Comparison of ENCODE assay signal across 21 cellular contexts in the genomic region with DNA sequence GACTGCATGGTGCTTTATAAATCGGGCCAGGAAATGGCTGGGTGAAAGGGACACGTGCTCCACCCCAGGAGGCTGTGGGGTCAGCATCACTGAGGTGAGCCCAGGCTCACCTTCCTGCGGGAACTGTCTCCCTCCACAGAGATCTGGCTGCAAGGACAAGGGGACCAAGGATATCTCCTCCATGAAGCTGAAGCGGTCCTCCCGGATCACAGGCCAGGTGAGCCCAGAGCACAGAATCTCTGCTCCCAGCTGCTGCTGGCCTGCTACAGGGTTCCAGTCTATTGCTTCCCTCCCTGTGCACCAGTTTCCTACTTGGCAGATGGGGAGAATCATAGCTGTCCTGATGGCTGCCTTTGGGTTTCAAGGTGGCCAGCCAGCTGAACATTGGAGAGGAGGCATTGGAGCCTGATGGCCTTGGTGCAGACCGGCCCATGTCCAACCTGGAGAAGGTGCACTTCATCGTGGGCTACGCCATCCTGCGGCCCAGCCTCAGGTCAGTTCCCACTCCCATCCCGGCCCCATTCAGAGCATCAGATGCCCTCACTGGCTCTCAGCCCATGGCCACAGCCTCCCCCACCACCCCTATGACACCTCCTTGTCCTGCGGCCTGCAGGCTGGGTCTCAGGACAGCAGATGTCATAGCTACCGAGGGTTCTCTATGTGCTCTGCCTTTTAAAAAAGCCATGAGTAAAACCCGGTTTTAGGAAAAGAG. TPM values are rescaled to one million over a fixed set of nuclear protein-coding genes. Genes with fewer than 3 reads are reported as not detected.
DNase-seq lines count a peak whose midpoint lies in the region; ATAC-seq and TF ChIP-seq lines count a peak whose summit lies in the region.
"Had no signal": no experiment of that assay in that cellular context is flagged by ENCODE, and none has a peak within 500 bp of the region (broad histone marks: within the 10 kb centered on the region; RNA-seq: fewer than 3 reads in every experiment).

No MANE protein-coding gene starts in this region.

- H3K9me3 Mint-ChIP-seq in natural killer cell, result peaks cover 0 to 6% of the 10 kb centered on the region in 2 donors
- H3K9me3 Mint-ChIP-seq in natural killer cell treated with Interleukin-12 subunit alpha and Interleukin-12 subunit beta and Interleukin-15 and Interleukin-18, amount 100 ng/mL, for 72 hours, result no peaks in the 10 kb centered on the region
- peaks cover 16% of the 10 kb centered on the region for H3K9me3 Mint-ChIP-seq in chondrocyte (ENCODE audit: low read depth)
- peaks cover 13% of the 10 kb centered on the region for H3K9me3 Mint-ChIP-seq in osteocyte (ENCODE audit: unreplicated experiment)

- H3K27me3 Mint-ChIP-seq in natural killer cell (ENCODE audit: low read depth in 2 of 2) (peaks cover 2 to 33% of the 10 kb centered on the region in 2 donors), chondrocyte (ENCODE audit: low read depth) (no peaks in the 10 kb centered on the region), osteocyte (ENCODE audit: unreplicated experiment) (no peaks in the 10 kb centered on the region)
- peaks cover 16 to 34% of the 10 kb centered on the region in 2 donors for H3K27me3 Mint-ChIP-seq in natural killer cell treated with Interleukin-12 subunit alpha and Interleukin-12 subunit beta and Interleukin-15 and Interleukin-18, amount 100 ng/mL, for 72 hours
- H3K27me3 Mint-ChIP-seq: naive thymus-derived CD8-positive, alpha-beta T cell had no signal

- intact Hi-C loops in natural killer cell (cut with micrococcal nuclease), result no loop called here

- H3K27ac Mint-ChIP-seq in natural killer cell (no peak overlapping the region), chondrocyte (ENCODE audit: unreplicated experiment) (no peak overlapping the region), osteocyte (ENCODE audit: unreplicated experiment) (no peak overlapping the region)
- H3K27ac Mint-ChIP-seq in natural killer cell treated with Interleukin-12 subunit alpha and Interleukin-12 subunit beta and Interleukin-15 and Interleukin-18, amount 100 ng/mL, for 72 hours, result no peak overlapping the region
- H3K27ac Mint-ChIP-seq: activated T-helper 2 cell treated with anti-CD3 and anti-CD28 coated beads, Interferon-gamma antibody, Interleukin-2, Interleukin-4, amounts not matched to agents 10 μg/mL and 5 μg/mL and 100 μg/mL, durations not matched to agents 14 hours and 24 hours and 36 hours; HFFc6; naive thymus-derived CD8-positive, alpha-beta T cell; stimulated activated effector memory CD8-positive, alpha-beta T cell treated with anti-CD3 and anti-CD28 coated beads, Interleukin-12 subunit alpha, Interleukin-12 subunit beta, amount 100 ng/mL, for 72 hours had no signal

- ATAC-seq in natural killer cell (no peak), HG03159 (IDR thresholded peaks at IDR 0.05; ENCODE audit: unreplicated experiment) (no peak), GM21717 (IDR thresholded peaks at IDR 0.05; ENCODE audit: unreplicated experiment) (no peak)
- ATAC-seq in natural killer cell treated with Interleukin-12 subunit alpha and Interleukin-12 subunit beta and Interleukin-15 and Interleukin-18, amount 100 ng/mL, for 72 hours, result no peak
- ATAC-seq: body of pancreas; naive thymus-derived CD8-positive, alpha-beta T cell; stimulated activated effector memory CD8-positive, alpha-beta T cell treated with anti-CD3 and anti-CD28 coated beads, Interleukin-12 subunit alpha, Interleukin-12 subunit beta, amount 100 ng/mL, for 72 hours had no signal

- TF ChIP-seq CTCF in natural killer cell (IDR thresholded peaks at IDR 0.05) (no peak), chondrocyte (IDR thresholded peaks at IDR 0.05) (no peak), osteocyte (IDR thresholded peaks at IDR 0.05) (no peak)

- H3K36me3 Mint-ChIP-seq in natural killer cell (peaks cover 11% of the 10 kb centered on the region), chondrocyte (ENCODE audit: low read depth) (peaks cover 9% of the 10 kb centered on the region), osteocyte (ENCODE audit: unreplicated experiment) (peaks cover 3% of the 10 kb centered on the region)
- no peaks in the 10 kb centered on the region for H3K36me3 Mint-ChIP-seq in natural killer cell treated with Interleukin-12 subunit alpha and Interleukin-12 subunit beta and Interleukin-15 and Interleukin-18, amount 100 ng/mL, for 72 hours
- H3K36me3 Mint-ChIP-seq: stimulated activated effector memory CD8-positive, alpha-beta T cell treated with anti-CD3 and anti-CD28 coated beads, Interleukin-12 subunit alpha, Interleukin-12 subunit beta, amount 100 ng/mL, for 72 hours had no signal

- H3K4me1 Mint-ChIP-seq in natural killer cell (peaks cover 8% of the 10 kb centered on the region in 2 donors), chondrocyte (ENCODE audit: low read depth) (peaks cover 5% of the 10 kb centered on the region), osteocyte (ENCODE audit: unreplicated experiment) (no peaks in the 10 kb centered on the region)
- peaks cover 0 to 5% of the 10 kb centered on the region in 2 donors for H3K4me1 Mint-ChIP-seq in natural killer cell treated with Interleukin-12 subunit alpha and Interleukin-12 subunit beta and Interleukin-15 and Interleukin-18, amount 100 ng/mL, for 72 hours (ENCODE audit: low read depth in 2 of 2)
- H3K4me1 Mint-ChIP-seq: stimulated activated effector memory CD8-positive, alpha-beta T cell treated with anti-CD3 and anti-CD28 coated beads, Interleukin-12 subunit alpha, Interleukin-12 subunit beta, amount 100 ng/mL, for 72 hours had no signal

- DNase-seq in natural killer cell, result peak; percentile 7
- no peak for DNase-seq in natural killer cell treated with Interleukin-12 subunit alpha and Interleukin-12 subunit beta and Interleukin-15 and Interleukin-18, amount 100 ng/mL, for 72 hours (ENCODE audit: low spot score)
- DNase-seq in chondrocyte (ENCODE audit: low spot score), result peak; percentile 41
- DNase-seq in osteocyte (ENCODE audit: extremely low spot score, unreplicated experiment), result peak; percentile 76
- no peak for DNase-seq in NCI-H2227 treated with DMSO at 0.1 percent for 48 hours (lab: John Stamatoyannopoulos, UW)
- DNase-seq: HFFc6; NCI-H1694; NCI-H526 treated with DMSO at 0.1 percent for 48 hours; ovary; retina; SHP77 treated with DMSO at 0.1 percent for 48 hours; stimulated activated CD4-positive, alpha-beta T cell treated with anti-CD3 and anti-CD28 coated beads, Interleukin-4, amount 100 ng/mL, for 1 hour; SW 1271; T-helper 9 cell had no signal

- H3K4me3 Mint-ChIP-seq in natural killer cell (no peak overlapping the region), chondrocyte (ENCODE audit: unreplicated experiment) (no peak overlapping the region), osteocyte (ENCODE audit: unreplicated experiment) (no peak overlapping the region)
- no peak overlapping the region for H3K4me3 Mint-ChIP-seq in natural killer cell treated with Interleukin-12 subunit alpha and Interleukin-12 subunit beta and Interleukin-15 and Interleukin-18, amount 100 ng/mL, for 72 hours
- H3K4me3 Mint-ChIP-seq: HFFc6; naive thymus-derived CD8-positive, alpha-beta T cell; stimulated activated effector memory CD8-positive, alpha-beta T cell treated with anti-CD3 and anti-CD28 coated beads, Interleukin-12 subunit alpha, Interleukin-12 subunit beta, amount 100 ng/mL, for 72 hours had no signal

RNA-seq across cellular contexts. Expression of gene GPR17, which starts 33.7 kb away (rescaled TPM):
- total RNA-seq in natural killer cell (not detected), chondrocyte (not detected in 3 replicates), osteocyte (not detected in 2 replicates)
- not detected for total RNA-seq in natural killer cell treated with Interleukin-12 subunit alpha and Interleukin-12 subunit beta and Interleukin-15 and Interleukin-18, amount 100 ng/mL, for 72 hours
- total RNA-seq: activated T-helper 2 cell treated with anti-CD3 and anti-CD28 coated beads, Interferon-gamma antibody, Interleukin-2, Interleukin-4, amounts not matched to agents 10 μg/mL and 5 μg/mL and 100 μg/mL, durations not matched to agents 14 hours and 24 hours and 36 hours; glomerular endothelial cell; HFFc6; naive thymus-derived CD8-positive, alpha-beta T cell; ovary had no signal

Comparison
In these comparisons a context has a peak if more than half of its experiments do, and no peak if none do; other contexts are left out.
1. DNase-seq: peak in natural killer cell (single experiment), chondrocyte (single experiment) and osteocyte (single experiment); none in natural killer cell treated with Interleukin-12 subunit alpha and Interleukin-12 subunit beta and Interleukin-15 and Interleukin-18, amount 100 ng/mL, for 72 hours (single experiment) and NCI-H2227 treated with DMSO at 0.1 percent for 48 hours (single experiment).